ENCODE assay signal across 27 cellular contexts in genomic region chr2:20983844-20984243, GRCh38.
"Had no signal": no experiment of that assay in that cellular context is flagged by ENCODE, and none has a peak within 500 bp of the region (broad histone marks: within the 10 kb centered on the region; RNA-seq: fewer than 3 reads in every experiment).

No MANE protein-coding gene starts in this region.

- H3K9me3 ChIP-seq: adrenal gland, body of pancreas, breast epithelium, SJSA1, SK-N-SH had no signal

- H3K27ac ChIP-seq: adrenal gland, body of pancreas, breast epithelium, SJSA1 had no signal

- DNase-seq: activated CD4-positive, alpha-beta memory T cell treated with anti-CD3 and anti-CD28 coated beads for 36 hours; activated CD4-positive, alpha-beta T cell treated with anti-CD3 and anti-CD28 coated beads for 4 hours; activated CD4-positive, alpha-beta T cell treated with anti-CD3 and anti-CD28 coated beads, Interleukin-2, amount 50 U/mL, for 1 hour; activated CD4-positive, CD25-positive, alpha-beta regulatory T cell treated with anti-CD3 and anti-CD28 coated beads, Interleukin-2, amount 50 U/mL, for 72 hours; activated CD8-positive, alpha-beta memory T cell treated with anti-CD3 and anti-CD28 coated beads, Interleukin-2, amount 50 U/mL, for 4 hours; activated gamma-delta T cell treated with Interleukin-2 at 50 U/mL for 16 hours; activated naive CD4-positive, alpha-beta T cell treated with anti-CD3 and anti-CD28 coated beads for 36 hours; activated T-cell treated with anti-CD3 and anti-CD28 coated beads for 4 hours; activated T-cell treated with anti-CD3 and anti-CD28 coated beads, Interleukin-2, amount 50 U/mL, for 4 hours; adrenal gland; body of pancreas; Karpas-422; KBM-7; NCI-H1105; NCI-H1417 treated with DMSO at 0.1 percent for 48 hours; NCI-H1930; NCI-H345; NCI-H524 treated with DMSO at 0.1 percent for 48 hours; SHP77 treated with DMSO at 0.1 percent for 48 hours; SK-N-SH; T-cell; T-helper 17 cell had no signal

- H3K9ac ChIP-seq: SK-N-SH had no signal

- H3K27me3 ChIP-seq: adrenal gland, body of pancreas, breast epithelium, SJSA1 had no signal

- FAIRE-seq: astrocyte had no signal

- H3K4me1 ChIP-seq: adrenal gland, body of pancreas, breast epithelium, SJSA1 had no signal

- H3K4me2 ChIP-seq: SK-N-SH had no signal

- ATAC-seq: activated naive CD4-positive, alpha-beta T cell treated with anti-CD3 and anti-CD28 coated beads, Interleukin-2, amount 50 U/mL, for 72 hours; activated T-cell treated with anti-CD3 and anti-CD28 coated beads, Interleukin-2, amount 50 U/mL, for 4 hours; body of pancreas; Panc1; T-cell; T-helper 17 cell had no signal

- H3K36me3 ChIP-seq: adrenal gland, breast epithelium, SJSA1 had no signal

- H3K4me3 ChIP-seq: adrenal gland, body of pancreas, breast epithelium, SJSA1 had no signal
